ENCODE assay signal across 1 cellular context in the genomic region with DNA sequence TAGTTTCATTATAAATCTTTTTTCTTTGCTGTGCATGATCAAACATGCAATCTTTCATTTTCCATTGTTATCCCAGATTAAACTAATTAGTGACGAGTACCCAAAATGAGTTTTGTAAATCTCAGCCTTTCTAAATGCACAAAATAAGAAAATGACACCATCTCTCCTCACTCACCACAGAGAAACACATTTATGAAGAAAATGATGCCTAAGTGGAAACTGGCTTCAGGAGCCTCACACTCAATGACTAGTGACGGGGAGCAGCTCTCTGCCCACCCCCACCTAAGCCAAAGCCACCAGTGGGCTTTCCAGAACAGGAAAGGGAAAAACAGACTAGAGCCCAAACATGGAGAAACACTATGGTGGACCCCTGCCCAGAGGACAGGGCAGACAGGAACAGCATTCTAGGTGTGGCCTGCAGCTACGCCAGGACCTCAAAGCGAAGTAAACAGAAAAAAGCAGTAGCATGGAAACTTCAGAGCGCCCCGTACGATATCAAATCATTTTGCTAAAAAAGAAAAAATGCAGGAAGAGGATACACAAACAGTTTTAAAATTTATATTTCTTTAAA.
TF ChIP-seq lines count a peak whose summit lies in the region.

No MANE protein-coding gene starts in this region.

TF ChIP-seq in A549, 52 proteins besides CTCF, POLR2A, EP300 and RAD21 (continued from another document):
- TF ChIP-seq HMGXB4 (CRISPR knock-in tag; IDR thresholded peaks at IDR 0.05; ENCODE audit: borderline replicate concordance) (no peak), EHMT2 (IDR thresholded peaks at IDR 0.05; ENCODE audit: low read depth) (no peak), MAFK (IDR thresholded peaks at IDR 0.05; ENCODE audit: partially characterized antibody) (no peak), PHF8 (IDR thresholded peaks at IDR 0.05; ENCODE audit: borderline replicate concordance, low read depth) (no peak)
